1 cellular context compared by ENCODE assay signal in genomic region chr17:50443492-50444051, GRCh38.
TF ChIP-seq lines count a peak whose summit lies in the region.

No MANE protein-coding gene starts in this region.

TF ChIP-seq in SK-N-SH, 30 proteins besides CTCF, POLR2A, EP300 and RAD21 (continued from another document):
- TF ChIP-seq, protein P1, sequence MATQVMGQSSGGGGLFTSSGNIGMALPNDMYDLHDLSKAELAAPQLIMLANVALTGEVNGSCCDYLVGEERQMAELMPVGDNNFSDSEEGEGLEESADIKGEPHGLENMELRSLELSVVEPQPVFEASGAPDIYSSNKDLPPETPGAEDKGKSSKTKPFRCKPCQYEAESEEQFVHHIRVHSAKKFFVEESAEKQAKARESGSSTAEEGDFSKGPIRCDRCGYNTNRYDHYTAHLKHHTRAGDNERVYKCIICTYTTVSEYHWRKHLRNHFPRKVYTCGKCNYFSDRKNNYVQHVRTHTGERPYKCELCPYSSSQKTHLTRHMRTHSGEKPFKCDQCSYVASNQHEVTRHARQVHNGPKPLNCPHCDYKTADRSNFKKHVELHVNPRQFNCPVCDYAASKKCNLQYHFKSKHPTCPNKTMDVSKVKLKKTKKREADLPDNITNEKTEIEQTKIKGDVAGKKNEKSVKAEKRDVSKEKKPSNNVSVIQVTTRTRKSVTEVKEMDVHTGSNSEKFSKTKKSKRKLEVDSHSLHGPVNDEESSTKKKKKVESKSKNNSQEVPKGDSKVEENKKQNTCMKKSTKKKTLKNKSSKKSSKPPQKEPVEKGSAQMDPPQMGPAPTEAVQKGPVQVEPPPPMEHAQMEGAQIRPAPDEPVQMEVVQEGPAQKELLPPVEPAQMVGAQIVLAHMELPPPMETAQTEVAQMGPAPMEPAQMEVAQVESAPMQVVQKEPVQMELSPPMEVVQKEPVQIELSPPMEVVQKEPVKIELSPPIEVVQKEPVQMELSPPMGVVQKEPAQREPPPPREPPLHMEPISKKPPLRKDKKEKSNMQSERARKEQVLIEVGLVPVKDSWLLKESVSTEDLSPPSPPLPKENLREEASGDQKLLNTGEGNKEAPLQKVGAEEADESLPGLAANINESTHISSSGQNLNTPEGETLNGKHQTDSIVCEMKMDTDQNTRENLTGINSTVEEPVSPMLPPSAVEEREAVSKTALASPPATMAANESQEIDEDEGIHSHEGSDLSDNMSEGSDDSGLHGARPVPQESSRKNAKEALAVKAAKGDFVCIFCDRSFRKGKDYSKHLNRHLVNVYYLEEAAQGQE (IDR thresholded peaks at IDR 0.05; ENCODE audit: low read depth, low read length), result no peak
- TF ChIP-seq TAF1 (IDR thresholded peaks at IDR 0.05; ENCODE audit: borderline replicate concordance, low read depth, low read length) (no peak), SIN3A (IDR thresholded peaks at IDR 0.05; ENCODE audit: borderline replicate concordance, low read depth, low read length) (no peak), NRF1 (IDR thresholded peaks at IDR 0.05; ENCODE audit: low read depth, low read length) (no peak), EZH2phosphoT487 (IDR thresholded peaks at IDR 0.05; ENCODE audit: borderline replicate concordance, low read depth) (no peak), RCOR1 (IDR thresholded peaks at IDR 0.05; ENCODE audit: low read length) (no peak)
- TF ChIP-seq, protein P2, sequence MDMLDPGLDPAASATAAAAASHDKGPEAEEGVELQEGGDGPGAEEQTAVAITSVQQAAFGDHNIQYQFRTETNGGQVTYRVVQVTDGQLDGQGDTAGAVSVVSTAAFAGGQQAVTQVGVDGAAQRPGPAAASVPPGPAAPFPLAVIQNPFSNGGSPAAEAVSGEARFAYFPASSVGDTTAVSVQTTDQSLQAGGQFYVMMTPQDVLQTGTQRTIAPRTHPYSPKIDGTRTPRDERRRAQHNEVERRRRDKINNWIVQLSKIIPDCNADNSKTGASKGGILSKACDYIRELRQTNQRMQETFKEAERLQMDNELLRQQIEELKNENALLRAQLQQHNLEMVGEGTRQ (IDR thresholded peaks at IDR 0.05; ENCODE audit: borderline replicate concordance, low read depth, low read length), result no peak
